Comparison of ENCODE assay signal across 1 cellular context in genomic region chr14:37197421-37198272, GRCh38.
TF ChIP-seq lines count a peak whose summit lies in the region.

Gene MIPOL1, plus strand, starts transcription at chr14:37197937. Its CDS starts 49,952 bp downstream, at chr14:37247889.

TF ChIP-seq in K562, 482 proteins besides CTCF, POLR2A, EP300 and RAD21 (continued from another document and continues in another):
- TF ChIP-seq E2F1 (CRISPR knock-in tag; IDR thresholded peaks at IDR 0.05) = no peak
- TF ChIP-seq COPS2 (conservative IDR thresholded peaks at IDR 0.05) = no peak
- TF ChIP-seq ZNF347 (CRISPR knock-in tag; IDR thresholded peaks at IDR 0.05; ENCODE audit: low read depth) = no peak
- TF ChIP-seq ZNF311 (CRISPR knock-in tag; IDR thresholded peaks at IDR 0.05) = no peak
- TF ChIP-seq HDAC2 (IDR thresholded peaks at IDR 0.05) = peak; percentile 38; the same call in 1 of the 2 replicates
- 0 out of 2 replicates have a peak, but pooled peaks have one; percentile 20 for TF ChIP-seq ESRRA (IDR thresholded peaks at IDR 0.05; ENCODE audit: borderline replicate concordance, low read depth)
- no peak for TF ChIP-seq NEUROD1 (IDR thresholded peaks at IDR 0.05; ENCODE audit: borderline replicate concordance, low read depth, low read length, partially characterized antibody)
- TF ChIP-seq CREB3L1 (IDR thresholded peaks at IDR 0.05; ENCODE audit: borderline replicate concordance, low read depth) = 0 out of 2 replicates have a peak, but pooled peaks have one; percentile 40
- TF ChIP-seq CHAMP1 (IDR thresholded peaks at IDR 0.05) = no peak
- TF ChIP-seq ZNF384 (IDR thresholded peaks at IDR 0.05; ENCODE audit: low read depth, low read length) = 0 out of 2 replicates have a peak, but pooled peaks have one; percentile 46
- TF ChIP-seq WHSC1 (IDR thresholded peaks at IDR 0.05; ENCODE audit: low read length) = no peak
- TF ChIP-seq ZNF668 (CRISPR knock-in tag; IDR thresholded peaks at IDR 0.05) = no peak
- peak; percentile 60; the same call in 1 of the 2 replicates for TF ChIP-seq MYC (IDR thresholded peaks at IDR 0.05; ENCODE audit: low read depth, low read length)
- TF ChIP-seq MYC (CRISPR knock-in tag; IDR thresholded peaks at IDR 0.05; ENCODE audit: borderline replicate concordance, low read depth) = no peak
- 0 out of 2 replicates have a peak, but pooled peaks have one; percentile 23 for TF ChIP-seq SIN3B (IDR thresholded peaks at IDR 0.05; ENCODE audit: low read depth)
- TF ChIP-seq ZKSCAN8 (CRISPR knock-in tag; IDR thresholded peaks at IDR 0.05) = no peak
- no peak for TF ChIP-seq HIVEP1 (CRISPR knock-in tag; IDR thresholded peaks at IDR 0.05)
- TF ChIP-seq LCOR (CRISPR knock-in tag; IDR thresholded peaks at IDR 0.05) = 0 out of 2 replicates have a peak, but pooled peaks have one; percentile 53
- TF ChIP-seq THRAP3 (IDR thresholded peaks at IDR 0.05; ENCODE audit: borderline replicate concordance) = no peak
- no peak for TF ChIP-seq CBFB (CRISPR knock-in tag; IDR thresholded peaks at IDR 0.05)
- TF ChIP-seq ATF2 (CRISPR knock-in tag; IDR thresholded peaks at IDR 0.05) = no peak
- no peak for TF ChIP-seq ZNF778 (CRISPR knock-in tag; IDR thresholded peaks at IDR 0.05)
- TF ChIP-seq TBP (optimal IDR thresholded peaks at IDR 0.05; ENCODE audit: low read depth, low read length) = peak; percentile 60
- TF ChIP-seq TEAD4 (IDR thresholded peaks at IDR 0.05; ENCODE audit: low read length) = no peak
- TF ChIP-seq TEAD4 (CRISPR knock-in tag; IDR thresholded peaks at IDR 0.05; ENCODE audit: borderline replicate concordance) = no peak
- TF ChIP-seq ZBTB7A (IDR thresholded peaks at IDR 0.05; ENCODE audit: borderline replicate concordance, control insufficient read depth, low read depth, low read length) = peak; percentile 32; the same call in 1 of the 2 replicates
- TF ChIP-seq MAZ (CRISPR knock-in tag; conservative IDR thresholded peaks at IDR 0.05 in 1 of 2, IDR thresholded peaks at IDR 0.05 in 1 of 2) = peak in 1 of 2 experiments; percentile 74; a peak in 2 of 4 replicates
- no peak for TF ChIP-seq ZNF75A (CRISPR knock-in tag; IDR thresholded peaks at IDR 0.05)
- TF ChIP-seq ZNF639 (CRISPR knock-in tag; conservative IDR thresholded peaks at IDR 0.05 in 1 of 2, IDR thresholded peaks at IDR 0.05 in 1 of 2) = 0 out of 4 replicates have a peak, but pooled peaks of 1 of the 2 experiments have one; percentile 43
- TF ChIP-seq KLF6 (CRISPR knock-in tag; IDR thresholded peaks at IDR 0.05; ENCODE audit: borderline replicate concordance) = 0 out of 2 replicates have a peak, but pooled peaks have one; percentile 41
- TF ChIP-seq ARNT (IDR thresholded peaks at IDR 0.05) = no peak
- TF ChIP-seq NBN (IDR thresholded peaks at IDR 0.05; ENCODE audit: low read depth) = peak; percentile 16; the same call in 1 of the 2 replicates
- TF ChIP-seq KLF16 (IDR thresholded peaks at IDR 0.05) = no peak
- peak; percentile 78 for TF ChIP-seq MTA1 (IDR thresholded peaks at IDR 0.05; ENCODE audit: borderline replicate concordance)
- no peak for TF ChIP-seq ARID3B (CRISPR knock-in tag; IDR thresholded peaks at IDR 0.05; ENCODE audit: borderline replicate concordance)
- no peak for TF ChIP-seq ZNF232 (CRISPR knock-in tag; IDR thresholded peaks at IDR 0.05)
- no peak for TF ChIP-seq AFF1 (IDR thresholded peaks at IDR 0.05; ENCODE audit: low read depth in 1 of 2, partially characterized antibody in 2 of 2)
- no peak for TF ChIP-seq ZNF57 (CRISPR knock-in tag; IDR thresholded peaks at IDR 0.05)
